ENCODE assay signal across 9 cellular contexts in the genomic region with DNA sequence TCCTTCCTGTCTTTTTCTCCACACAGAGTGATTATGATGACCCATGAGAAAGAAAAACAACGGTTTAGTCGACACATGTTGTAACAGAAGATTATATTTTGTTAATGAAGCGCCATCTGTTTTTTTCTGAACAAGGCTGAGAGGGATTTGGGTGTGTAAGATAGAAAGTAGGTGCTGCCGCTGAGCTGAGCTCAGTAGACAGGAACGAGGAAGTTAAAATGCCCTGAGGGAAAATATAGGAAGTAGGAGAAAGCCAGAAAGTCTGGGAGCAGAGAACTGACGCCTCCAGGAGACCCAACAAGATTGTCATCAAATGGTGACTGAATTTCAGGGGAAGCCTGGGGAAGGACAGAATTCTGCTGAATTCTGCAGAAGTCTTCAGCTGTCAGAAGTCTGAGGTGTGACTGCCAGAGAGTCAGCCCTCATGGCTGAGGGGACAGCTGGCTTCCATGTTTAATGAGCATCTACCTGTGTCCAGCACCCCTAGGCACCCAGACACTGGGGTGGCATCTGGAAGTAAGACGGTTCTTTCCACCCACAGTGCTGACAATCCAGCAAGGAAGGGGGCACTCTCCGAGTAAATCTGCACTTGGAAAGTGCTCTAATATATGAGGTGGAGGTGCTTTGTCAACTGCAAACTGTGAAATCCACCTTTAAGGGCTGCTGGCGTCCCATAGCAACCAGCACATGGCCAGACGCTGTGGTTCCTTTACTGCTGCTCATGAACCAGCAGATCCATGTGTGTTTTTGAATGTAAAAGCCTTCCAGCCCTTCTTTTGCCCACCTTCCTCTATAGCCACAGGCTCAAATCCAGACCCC. TPM values are rescaled to one million over a fixed set of nuclear protein-coding genes. Genes with fewer than 3 reads are reported as not detected.
A peak's percentile ranks its signal among the peaks of the same experiment; 100 is the strongest.
DNase-seq lines count a peak whose midpoint lies in the region; ATAC-seq and TF ChIP-seq lines count a peak whose summit lies in the region.
"Had no signal": no experiment of that assay in that cellular context is flagged by ENCODE, and none has a peak within 500 bp of the region (broad histone marks: within the 10 kb centered on the region; RNA-seq: fewer than 3 reads in every experiment).

No MANE protein-coding gene starts in this region.

- H3K9me3 Mint-ChIP-seq in Calu3 (ENCODE audit: low read depth, unreplicated experiment) = peaks cover 2% of the 10 kb centered on the region
- peaks cover 7% of the 10 kb centered on the region for H3K9me3 Mint-ChIP-seq in nephron progenitor cell

- intact Hi-C loops in Calu3 (cut with micrococcal nuclease; ENCODE audit: unreplicated experiment) = loop anchor here (2.0 kb wide), 1 partner anchor 14 kb away; no protein-coding TSS in a partner anchor
- intact Hi-C loops in adrenal gland (cut with DNase I) = no loop called here

- CTCF ChIA-PET in Calu3 (lab: Charles Lee) = interaction anchor here (0.6 to 3.0 kb wide), 9 partner anchors 10 to 191 kb away, joined by 3 to 43 read pairs (median 4); partner anchors contain the start of gene TSPAN15

- ATAC-seq in GM21515 (IDR thresholded peaks at IDR 0.05; ENCODE audit: unreplicated experiment) = no peak

- DNase-seq in Calu3 (peak; percentile 62), NCI-H446 treated with DMSO at 0.1 percent for 48 hours (lab: John Stamatoyannopoulos, UW) (peak; percentile 60), dermis blood vessel endothelial cell (peak; percentile 35), nephron progenitor cell (no peak), NCI-H526 (lab: John Stamatoyannopoulos, UW) (no peak), adrenal gland (no peak)
- DNase-seq in stimulated activated naive CD4-positive, alpha-beta T cell (lab: John Stamatoyannopoulos, UW) = no peak

- H3K27me3 Mint-ChIP-seq in Calu3 (ENCODE audit: unreplicated experiment) = no peaks in the 10 kb centered on the region
- peaks cover 17% of the 10 kb centered on the region for H3K27me3 Mint-ChIP-seq in nephron progenitor cell (ENCODE audit: low read depth, poor library complexity)

- H3K9me3 ChIP-seq in adrenal gland (replicated peaks in 1 of 3) = no peaks in the 10 kb centered on the region

- H3K4me3 Mint-ChIP-seq in Calu3 (ENCODE audit: low read depth, unreplicated experiment) = peak overlapping the region; percentile 14
- no peak overlapping the region for H3K4me3 Mint-ChIP-seq in nephron progenitor cell

- H3K36me3 Mint-ChIP-seq in Calu3 (ENCODE audit: insufficient read depth, unreplicated experiment) = peaks cover 17% of the 10 kb centered on the region
- no peaks in the 10 kb centered on the region for H3K36me3 Mint-ChIP-seq in nephron progenitor cell (ENCODE audit: low read depth)

- TSS peak; percentile 96 for BruUV-seq in Calu3 (replicated peaks; lab: Mats Ljungman, UMichigan)

- no peak for TF ChIP-seq POLR2A in adrenal gland (IDR thresholded peaks at IDR 0.05)

- H3K36me3 ChIP-seq in adrenal gland (replicated peaks in 1 of 2) = no peaks in the 10 kb centered on the region

- peaks cover 0 to 14% of the 10 kb centered on the region in 2 donors for H3K4me1 ChIP-seq in adrenal gland (replicated peaks in 1 of 2)

- no peaks in the 10 kb centered on the region for H3K27me3 ChIP-seq in adrenal gland

- 41 to 48% (median 42%) methylated on average over 10 of the region's 10 CpGs for WGBS in adrenal gland, 4 donors

- TF ChIP-seq CTCF in Calu3 (IDR thresholded peaks at IDR 0.05; ENCODE audit: unreplicated experiment) (no peak), nephron progenitor cell (IDR thresholded peaks at IDR 0.05) (no peak), adrenal gland (IDR thresholded peaks at IDR 0.05) (no peak)

- H3K27ac Mint-ChIP-seq in Calu3 (ENCODE audit: unreplicated experiment) (peak overlapping the region; percentile 80), nephron progenitor cell (peak overlapping the region; percentile 55)

- H3K4me1 Mint-ChIP-seq in Calu3 (ENCODE audit: low read depth, unreplicated experiment) = peaks cover 52% of the 10 kb centered on the region
- peaks cover 41% of the 10 kb centered on the region for H3K4me1 Mint-ChIP-seq in nephron progenitor cell

- no peak overlapping the region for H3K4me3 ChIP-seq in adrenal gland

- peak overlapping the region in 2 of 5 donors; percentile 17 to 58 for H3K27ac ChIP-seq in adrenal gland

RNA-seq across cellular contexts. Expression of gene TSPAN15, which starts 12.5 kb away (rescaled TPM):
- total RNA-seq in Calu3 (2022) = 137 and 165 TPM in 2 replicates
- 108 and 175 TPM in 2 replicates for total RNA-seq in dermis blood vessel endothelial cell
- total RNA-seq in adrenal gland = 10 to 100 TPM in 6 of 8 donors, 1 to 10 TPM in 2; 6.9 to 13.6 (median 10.8) TPM
- 10 to 100 TPM in 1 of 3 donors, 1 to 10 TPM in 2; 5.6 to 14.8 (median 8.6) TPM for polyA plus RNA-seq in adrenal gland

RNA-seq across cellular contexts. Expression of gene TACR2, which starts 22.0 kb away (rescaled TPM):
- total RNA-seq in Calu3 (2022) (0.26 and 0.34 TPM in 2 replicates), dermis blood vessel endothelial cell (0.09 and 0.34 TPM in 2 replicates), adrenal gland (under 1 TPM in 6 of 8 donors, not detected in 2; 0.11 to 0.55 (median 0.35) TPM)
- polyA plus RNA-seq in adrenal gland = under 1 TPM in 2 of 3 donors, not detected in 1; 0.33 to 0.37 TPM
- total RNA-seq: T-helper 2 cell treated with Interferon-gamma antibody and Interleukin-4, amounts not matched to agents 100 ng/mL and 5 ng/mL, for 36 hours had no signal

Comparison
In these comparisons a context has a peak if more than half of its experiments do, and no peak if none do; other contexts are left out.
1. DNase-seq: peak in Calu3 (single experiment), NCI-H446 treated with DMSO at 0.1 percent for 48 hours (single experiment) and dermis blood vessel endothelial cell (single experiment); none in nephron progenitor cell (single experiment), NCI-H526 (0 of 2), stimulated activated naive CD4-positive, alpha-beta T cell (0 of 6) and adrenal gland (0 of 7).